ENCODE assay signal across 1 cellular context in genomic region chr6:157379656-157380457, GRCh38.
TF ChIP-seq lines count a peak whose summit lies in the region.

No MANE protein-coding gene starts in this region.

TF ChIP-seq in HepG2, 621 proteins besides CTCF, POLR2A, EP300 and RAD21 (continued from another document and continues in another):
- TF ChIP-seq GATAD1 (CRISPR knock-in tag; IDR thresholded peaks at IDR 0.05) (peak; percentile 75), SP5 (CRISPR knock-in tag; IDR thresholded peaks at IDR 0.05; ENCODE audit: borderline replicate concordance, low read depth) (0 out of 2 replicates have a peak, but pooled peaks have one; percentile 37), STAT5B (CRISPR knock-in tag; IDR thresholded peaks at IDR 0.05) (no peak), SAFB2 (CRISPR knock-in tag; IDR thresholded peaks at IDR 0.05; ENCODE audit: borderline replicate concordance, low read depth) (no peak; the same call in 1 of the 2 replicates), ZNF782 (CRISPR knock-in tag; IDR thresholded peaks at IDR 0.05; ENCODE audit: borderline replicate concordance) (peak; percentile 70; the same call in 1 of the 2 replicates), ZNF597 (CRISPR knock-in tag; IDR thresholded peaks at IDR 0.05) (peak; percentile 77; the same call in 1 of the 2 replicates), ZNF552 (CRISPR knock-in tag; IDR thresholded peaks at IDR 0.05; ENCODE audit: borderline replicate concordance) (peak; percentile 58; the same call in 1 of the 2 replicates), EEA1 (CRISPR knock-in tag; IDR thresholded peaks at IDR 0.05; ENCODE audit: borderline replicate concordance) (no peak), LBX2 (CRISPR knock-in tag; IDR thresholded peaks at IDR 0.05; ENCODE audit: borderline replicate concordance) (no peak), HNRNPLL (IDR thresholded peaks at IDR 0.05; ENCODE audit: low read depth, low read length, poor library complexity, severe bottlenecking) (peak; percentile 53), SRSF4 (IDR thresholded peaks at IDR 0.05; ENCODE audit: low read depth, low read length, poor library complexity, severe bottlenecking) (no peak), ZNF501 (CRISPR knock-in tag; IDR thresholded peaks at IDR 0.05) (0 out of 2 replicates have a peak, but pooled peaks have one; percentile 10), NR2F2 (IDR thresholded peaks at IDR 0.05; ENCODE audit: borderline replicate concordance, low read depth) (no peak), ZNF160 (CRISPR knock-in tag; IDR thresholded peaks at IDR 0.05) (0 out of 2 replicates have a peak, but pooled peaks have one; percentile 35), HOXA5 (CRISPR knock-in tag; IDR thresholded peaks at IDR 0.05) (peak; percentile 71; the same call in 1 of the 2 replicates), PHF21A (CRISPR knock-in tag; IDR thresholded peaks at IDR 0.05) (0 out of 2 replicates have a peak, but pooled peaks have one; percentile 37), KLF16 (CRISPR knock-in tag; IDR thresholded peaks at IDR 0.05) (peak in 1 of 2 experiments; percentile 66; a peak in 1 of 4 replicates), ZNF609 (CRISPR knock-in tag; IDR thresholded peaks at IDR 0.05; ENCODE audit: borderline replicate concordance) (0 out of 2 replicates have a peak, but pooled peaks have one; percentile 17), ZMAT3 (CRISPR knock-in tag; conservative IDR thresholded peaks at IDR 0.05) (0 out of 2 replicates have a peak, but pooled peaks have one; percentile 17), ZNF430 (CRISPR knock-in tag; IDR thresholded peaks at IDR 0.05) (peak; percentile 85; the same call in 1 of the 2 replicates), ZFX (CRISPR knock-in tag; IDR thresholded peaks at IDR 0.05; ENCODE audit: low read depth) (peak; percentile 81), ATF7 (IDR thresholded peaks at IDR 0.05) (no peak), ATF7 (CRISPR knock-in tag; IDR thresholded peaks at IDR 0.05) (no peak), KAT8 (CRISPR knock-in tag; IDR thresholded peaks at IDR 0.05) (peak; percentile 78), GABPA (IDR thresholded peaks at IDR 0.05; ENCODE audit: low read depth, low read length) (no peak), GABPA (CRISPR knock-in tag; IDR thresholded peaks at IDR 0.05; ENCODE audit: low read depth) (peak; percentile 81), E2F5 (CRISPR knock-in tag; conservative IDR thresholded peaks at IDR 0.05) (0 out of 2 replicates have a peak, but pooled peaks have one; percentile 14), HNRNPL (IDR thresholded peaks at IDR 0.05; ENCODE audit: low read depth, low read length) (peak; percentile 56; the same call in 1 of the 2 replicates), AHDC1 (CRISPR knock-in tag; IDR thresholded peaks at IDR 0.05; ENCODE audit: borderline replicate concordance) (0 out of 2 replicates have a peak, but pooled peaks have one; percentile 4)
- TF ChIP-seq, protein P1, sequence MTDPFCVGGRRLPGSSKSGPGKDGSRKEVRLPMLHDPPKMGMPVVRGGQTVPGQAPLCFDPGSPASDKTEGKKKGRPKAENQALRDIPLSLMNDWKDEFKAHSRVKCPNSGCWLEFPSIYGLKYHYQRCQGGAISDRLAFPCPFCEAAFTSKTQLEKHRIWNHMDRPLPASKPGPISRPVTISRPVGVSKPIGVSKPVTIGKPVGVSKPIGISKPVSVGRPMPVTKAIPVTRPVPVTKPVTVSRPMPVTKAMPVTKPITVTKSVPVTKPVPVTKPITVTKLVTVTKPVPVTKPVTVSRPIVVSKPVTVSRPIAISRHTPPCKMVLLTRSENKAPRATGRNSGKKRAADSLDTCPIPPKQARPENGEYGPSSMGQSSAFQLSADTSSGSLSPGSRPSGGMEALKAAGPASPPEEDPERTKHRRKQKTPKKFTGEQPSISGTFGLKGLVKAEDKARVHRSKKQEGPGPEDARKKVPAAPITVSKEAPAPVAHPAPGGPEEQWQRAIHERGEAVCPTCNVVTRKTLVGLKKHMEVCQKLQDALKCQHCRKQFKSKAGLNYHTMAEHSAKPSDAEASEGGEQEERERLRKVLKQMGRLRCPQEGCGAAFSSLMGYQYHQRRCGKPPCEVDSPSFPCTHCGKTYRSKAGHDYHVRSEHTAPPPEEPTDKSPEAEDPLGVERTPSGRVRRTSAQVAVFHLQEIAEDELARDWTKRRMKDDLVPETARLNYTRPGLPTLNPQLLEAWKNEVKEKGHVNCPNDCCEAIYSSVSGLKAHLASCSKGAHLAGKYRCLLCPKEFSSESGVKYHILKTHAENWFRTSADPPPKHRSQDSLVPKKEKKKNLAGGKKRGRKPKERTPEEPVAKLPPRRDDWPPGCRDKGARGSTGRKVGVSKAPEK (CRISPR knock-in tag; IDR thresholded peaks at IDR 0.05; ENCODE audit: borderline replicate concordance), result 0 out of 2 replicates have a peak, but pooled peaks have one; percentile 47
- TF ChIP-seq, protein P2, sequence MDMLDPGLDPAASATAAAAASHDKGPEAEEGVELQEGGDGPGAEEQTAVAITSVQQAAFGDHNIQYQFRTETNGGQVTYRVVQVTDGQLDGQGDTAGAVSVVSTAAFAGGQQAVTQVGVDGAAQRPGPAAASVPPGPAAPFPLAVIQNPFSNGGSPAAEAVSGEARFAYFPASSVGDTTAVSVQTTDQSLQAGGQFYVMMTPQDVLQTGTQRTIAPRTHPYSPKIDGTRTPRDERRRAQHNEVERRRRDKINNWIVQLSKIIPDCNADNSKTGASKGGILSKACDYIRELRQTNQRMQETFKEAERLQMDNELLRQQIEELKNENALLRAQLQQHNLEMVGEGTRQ (IDR thresholded peaks at IDR 0.05; ENCODE audit: low read depth, low read length), result no peak
- TF ChIP-seq, protein P2 (CRISPR knock-in tag; IDR thresholded peaks at IDR 0.05; ENCODE audit: borderline replicate concordance), result 0 out of 2 replicates have a peak, but pooled peaks have one; percentile 43
- TF ChIP-seq, protein P3, sequence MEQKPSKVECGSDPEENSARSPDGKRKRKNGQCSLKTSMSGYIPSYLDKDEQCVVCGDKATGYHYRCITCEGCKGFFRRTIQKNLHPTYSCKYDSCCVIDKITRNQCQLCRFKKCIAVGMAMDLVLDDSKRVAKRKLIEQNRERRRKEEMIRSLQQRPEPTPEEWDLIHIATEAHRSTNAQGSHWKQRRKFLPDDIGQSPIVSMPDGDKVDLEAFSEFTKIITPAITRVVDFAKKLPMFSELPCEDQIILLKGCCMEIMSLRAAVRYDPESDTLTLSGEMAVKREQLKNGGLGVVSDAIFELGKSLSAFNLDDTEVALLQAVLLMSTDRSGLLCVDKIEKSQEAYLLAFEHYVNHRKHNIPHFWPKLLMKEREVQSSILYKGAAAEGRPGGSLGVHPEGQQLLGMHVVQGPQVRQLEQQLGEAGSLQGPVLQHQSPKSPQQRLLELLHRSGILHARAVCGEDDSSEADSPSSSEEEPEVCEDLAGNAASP (CRISPR knock-in tag; IDR thresholded peaks at IDR 0.05; ENCODE audit: borderline replicate concordance), result peak; percentile 21; the same call in 1 of the 2 replicates
- TF ChIP-seq, protein P4, sequence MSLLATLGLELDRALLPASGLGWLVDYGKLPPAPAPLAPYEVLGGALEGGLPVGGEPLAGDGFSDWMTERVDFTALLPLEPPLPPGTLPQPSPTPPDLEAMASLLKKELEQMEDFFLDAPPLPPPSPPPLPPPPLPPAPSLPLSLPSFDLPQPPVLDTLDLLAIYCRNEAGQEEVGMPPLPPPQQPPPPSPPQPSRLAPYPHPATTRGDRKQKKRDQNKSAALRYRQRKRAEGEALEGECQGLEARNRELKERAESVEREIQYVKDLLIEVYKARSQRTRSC (CRISPR knock-in tag; IDR thresholded peaks at IDR 0.05; ENCODE audit: low read depth), result peak; percentile 71; the same call in 1 of the 2 replicates
